In genomic region chr2:45577426-45577825, GRCh38 we compare ENCODE assay signal across 27 cellular contexts. TPM values are rescaled to one million over a fixed set of nuclear protein-coding genes. Genes with fewer than 3 reads are reported as not detected.
A peak's percentile ranks its signal among the peaks of the same experiment; 100 is the strongest.
DNase-seq lines count a peak whose midpoint lies in the region; ATAC-seq and TF ChIP-seq lines count a peak whose summit lies in the region.
"Had no signal": no experiment of that assay in that cellular context is flagged by ENCODE, and none has a peak within 500 bp of the region (broad histone marks: within the 10 kb centered on the region; RNA-seq: fewer than 3 reads in every experiment).

No MANE protein-coding gene starts in this region.

- H3K27ac ChIP-seq in SK-N-SH (ENCODE audit: low read depth in 2 of 2, low read length in 1 of 2), result peak overlapping the region in 1 of 2 experiments; percentile 4; a peak in 2 of 4 replicates
- peak overlapping the region; percentile 76 for H3K27ac ChIP-seq in brain microvascular endothelial cell
- H3K27ac ChIP-seq in mesenchymal stem cell (ENCODE audit: low read length, poor library complexity, severe bottlenecking), result no peak overlapping the region
- H3K27ac ChIP-seq: 22Rv1, foreskin keratinocyte, parathyroid adenoma, right atrium auricular region, tibial artery had no signal

- peaks cover 0 to 1% (median 0%) of the 10 kb centered on the region in 3 donors for H3K4me1 Mint-ChIP-seq in T-cell
- H3K4me1 Mint-ChIP-seq: stimulated activated naive CD8-positive, alpha-beta T cell treated with anti-CD3 and anti-CD28 coated beads, Interleukin-15, amount 100 ng/mL, for 72 hours had no signal

- no peak overlapping the region for H3K27ac Mint-ChIP-seq in T-cell
- H3K27ac Mint-ChIP-seq: activated CD4-positive, alpha-beta memory T cell treated with anti-CD3 and anti-CD28 coated beads, Interleukin-2, amount 10 ng/mL, durations not matched to agents 7 days and 5 days; activated naive CD8-positive, alpha-beta T cell; activated T-helper 2 cell treated with anti-CD3 and anti-CD28 coated beads, Interferon-gamma antibody, Interleukin-2, Interleukin-4, amounts not matched to agents 10 μg/mL and 5 μg/mL and 100 μg/mL, durations not matched to agents 14 hours and 24 hours and 36 hours; natural killer cell; stimulated activated naive CD8-positive, alpha-beta T cell treated with anti-CD3 and anti-CD28 coated beads, Interleukin-15, amount 100 ng/mL, for 72 hours had no signal

- H3K18ac ChIP-seq in mesenchymal stem cell (ENCODE audit: low read depth in 1 of 2, low read length in 2 of 2), result no peak overlapping the region

- in situ Hi-C loops in brain microvascular endothelial cell (cut with HindIII; ENCODE audit: low pct_ligation_motif_present, low sequenced_read_pairs), result no loop called here

- H3K36me3 ChIP-seq in SK-N-SH (replicated peaks in 1 of 2; ENCODE audit: control insufficient read depth in 1 of 2, insufficient read depth in 2 of 2, low read length in 1 of 2) (peaks cover 28 to 63% of the 10 kb centered on the region in 2 experiments), brain microvascular endothelial cell (replicated peaks) (no peaks in the 10 kb centered on the region), mesenchymal stem cell (ENCODE audit: control insufficient read depth in 1 of 2, insufficient read depth in 2 of 2, low read depth in 1 of 2, low read length in 2 of 2) (peaks cover 0 to 27% of the 10 kb centered on the region in 2 experiments)
- H3K36me3 ChIP-seq: right atrium auricular region had no signal

- no peak overlapping the region for H3K23ac ChIP-seq in mesenchymal stem cell (ENCODE audit: low read length in 2 of 2)

- no peak overlapping the region for H3K4ac ChIP-seq in mesenchymal stem cell (ENCODE audit: low read depth in 1 of 2, low read length in 2 of 2)

- no peaks in the 10 kb centered on the region for H4K20me1 ChIP-seq in SK-N-SH (ENCODE audit: insufficient read depth)

- no peak overlapping the region for H2AK5ac ChIP-seq in mesenchymal stem cell (ENCODE audit: low read length, severe bottlenecking)

- no peak overlapping the region for H2BK5ac ChIP-seq in mesenchymal stem cell (ENCODE audit: low read depth, low read length, poor library complexity, severe bottlenecking)

- no peak overlapping the region for H3K4me3 ChIP-seq in SK-N-SH (ENCODE audit: low read depth in 2 of 2, low read length in 1 of 2)
- no peak overlapping the region for H3K4me3 ChIP-seq in brain microvascular endothelial cell (ENCODE audit: low read depth, low read length)
- H3K4me3 ChIP-seq in mesenchymal stem cell (ENCODE audit: insufficient read depth in 1 of 2, low read depth in 1 of 2, low read length in 2 of 2), result no peak overlapping the region
- H3K4me3 ChIP-seq: MG63, right atrium auricular region, tibial artery had no signal

- no peak overlapping the region for H3K4me3 Mint-ChIP-seq in T-cell
- H3K4me3 Mint-ChIP-seq: activated CD4-positive, alpha-beta memory T cell treated with anti-CD3 and anti-CD28 coated beads, Interleukin-2, amount 10 ng/mL, durations not matched to agents 7 days and 5 days; activated naive CD8-positive, alpha-beta T cell; natural killer cell; stimulated activated naive CD8-positive, alpha-beta T cell treated with anti-CD3 and anti-CD28 coated beads, Interleukin-15, amount 100 ng/mL, for 72 hours had no signal

- peaks cover 39% of the 10 kb centered on the region for H3K36me3 Mint-ChIP-seq in T-cell

- DNase-seq in SK-N-SH (no peak), brain microvascular endothelial cell (peak; percentile 37), mesenchymal stem cell (no peak), NCI-H345 treated with DMSO at 0.1 percent for 48 hours (lab: John Stamatoyannopoulos, UW; ENCODE audit: unreplicated experiment) (no peak), T-cell (no peak), NCI-H2029 (lab: John Stamatoyannopoulos, UW) (no peak)
- DNase-seq: activated CD4-positive, alpha-beta memory T cell treated with anti-CD3 and anti-CD28 coated beads, Interleukin-2, amount 10 ng/mL, durations not matched to agents 7 days and 5 days; cerebellar nuclear complex; foreskin keratinocyte; MG63; natural killer cell; NCI-H1417 treated with DMSO at 0.1 percent for 48 hours; NCI-H446 treated with DMSO at 0.1 percent for 48 hours; PC-3; stimulated activated naive CD8-positive, alpha-beta T cell treated with anti-CD3 and anti-CD28 coated beads, Interleukin-15, amount 100 ng/mL, for 72 hours; tibial artery had no signal

- H3K79me2 ChIP-seq in SK-N-SH (ENCODE audit: insufficient read depth), result no peaks in the 10 kb centered on the region
- H3K79me2 ChIP-seq: parathyroid adenoma had no signal

- H3K9me3 ChIP-seq in SK-N-SH (no peaks in the 10 kb centered on the region), mesenchymal stem cell (ENCODE audit: control insufficient read depth, low read length) (no peaks in the 10 kb centered on the region)
- H3K9me3 ChIP-seq: right atrium auricular region, tibial artery had no signal

- H3K4me1 ChIP-seq in SK-N-SH (ENCODE audit: control insufficient read depth in 1 of 2, insufficient read depth in 2 of 2, low read depth in 1 of 2, low read length in 1 of 2), result peaks cover 0 to 13% of the 10 kb centered on the region in 2 experiments; a peak in 2 of 4 replicates
- no peaks in the 10 kb centered on the region for H3K4me1 ChIP-seq in mesenchymal stem cell (ENCODE audit: control insufficient read depth, insufficient read depth, low read depth, low read length)
- H3K4me1 ChIP-seq: foreskin keratinocyte, right atrium auricular region, tibial artery had no signal

- no peak overlapping the region for H2BK120ac ChIP-seq in mesenchymal stem cell (ENCODE audit: low read depth, low read length)

- no peaks in the 10 kb centered on the region for H3K27me3 Mint-ChIP-seq in T-cell
- H3K27me3 Mint-ChIP-seq: activated CD4-positive, alpha-beta memory T cell treated with anti-CD3 and anti-CD28 coated beads, Interleukin-2, amount 10 ng/mL, durations not matched to agents 7 days and 5 days; activated naive CD8-positive, alpha-beta T cell; stimulated activated naive CD8-positive, alpha-beta T cell treated with anti-CD3 and anti-CD28 coated beads, Interleukin-15, amount 100 ng/mL, for 72 hours had no signal

- CTCF ChIA-PET in SK-N-SH (lab: Yijun Ruan, JAX), result interaction anchor here (0.8 to 2.1 kb wide), 10 partner anchors 8 to 605 kb away, joined by 3 to 11 read pairs (median 4); no protein-coding TSS in a partner anchor
- CTCF ChIA-PET in T-cell (lab: Charles Lee), result interaction anchor here (0.6 to 3.6 kb wide), 10 partner anchors 8 to 596 kb away, joined by 3 to 18 read pairs (median 3); no protein-coding TSS in a partner anchor

- no peak for TF ChIP-seq RAD21 in SK-N-SH (IDR thresholded peaks at IDR 0.05; ENCODE audit: low read length)

- no peak overlapping the region for H3K14ac ChIP-seq in mesenchymal stem cell (ENCODE audit: low read length in 2 of 2)

- H4K8ac ChIP-seq in mesenchymal stem cell (ENCODE audit: low read length), result no peak overlapping the region

- H2AFZ ChIP-seq in SK-N-SH (ENCODE audit: low read depth) (no peak overlapping the region), mesenchymal stem cell (ENCODE audit: low read depth, low read length) (no peak overlapping the region)

- H3K27me3 ChIP-seq in SK-N-SH (ENCODE audit: insufficient read depth) (no peaks in the 10 kb centered on the region), brain microvascular endothelial cell (replicated peaks) (no peaks in the 10 kb centered on the region), mesenchymal stem cell (ENCODE audit: control insufficient read depth in 1 of 2, insufficient read depth in 1 of 2, low read length in 2 of 2) (no peaks in the 10 kb centered on the region)
- H3K27me3 ChIP-seq: foreskin keratinocyte, MG63, right atrium auricular region, tibial artery had no signal

- TF ChIP-seq CTCF in SK-N-SH (IDR thresholded peaks at IDR 0.05) (no peak), brain microvascular endothelial cell (IDR thresholded peaks at IDR 0.05; ENCODE audit: low read depth, low read length, missing control alignments) (no peak)

- H3F3A ChIP-seq in SK-N-SH (replicated peaks; ENCODE audit: insufficient read depth), result no peaks in the 10 kb centered on the region

- no peak overlapping the region for H4K91ac ChIP-seq in mesenchymal stem cell (ENCODE audit: low read length)

- H3K9ac ChIP-seq in SK-N-SH, result no peak overlapping the region
- peak overlapping the region; percentile 20 for H3K9ac ChIP-seq in mesenchymal stem cell (ENCODE audit: low read length)
- H3K9ac ChIP-seq: parathyroid adenoma had no signal

- POLR2A ChIA-PET in SK-N-SH (lab: Yijun Ruan, JAX), result no interaction called here
- POLR2A ChIA-PET in T-cell (lab: Charles Lee), result interaction anchor here in 1 of 2 donors (0.6 kb wide), 1 partner anchor 1331 kb away, joined by 3 read pairs; no protein-coding TSS in a partner anchor

- H3K79me1 ChIP-seq in mesenchymal stem cell (replicated peaks; ENCODE audit: low read length, poor library complexity, severe bottlenecking), result peaks cover 2% of the 10 kb centered on the region

- no peak overlapping the region for H2BK12ac ChIP-seq in mesenchymal stem cell (ENCODE audit: low read length in 2 of 2)

- ATAC-seq in SK-N-SH treated with all-trans-retinoic acid at 6 μM for 48 hours (peak; percentile 49), HG03095 (IDR thresholded peaks at IDR 0.05; ENCODE audit: unreplicated experiment) (no peak), T-cell (replicated peaks in 1 of 4) (no peak)
- ATAC-seq: activated CD4-positive, CD25-positive, alpha-beta regulatory T cell treated with anti-CD3 and anti-CD28 coated beads, Interleukin-2, amount 50 U/mL, for 24 hours; foreskin keratinocyte; HCT116; left lobe of liver; natural killer cell; PC-3; Right ventricle myocardium inferior; stimulated activated naive CD8-positive, alpha-beta T cell treated with anti-CD3 and anti-CD28 coated beads, Interleukin-15, amount 100 ng/mL, for 72 hours had no signal

- no peak overlapping the region for H2BK15ac ChIP-seq in mesenchymal stem cell (ENCODE audit: low read depth, poor library complexity, severe bottlenecking)

- H3K4me2 ChIP-seq in SK-N-SH (no peak overlapping the region; the same call in 1 of the 2 replicates), mesenchymal stem cell (ENCODE audit: low read length, poor library complexity, severe bottlenecking) (no peak overlapping the region)

- TF ChIP-seq EP300 in SK-N-SH (IDR thresholded peaks at IDR 0.05; ENCODE audit: borderline replicate concordance in 1 of 2, low read depth in 1 of 2, low read length in 1 of 2), result no peak

- WGBS in SK-N-SH (ENCODE audit: low lambda C conversion rate), result 85% methylated on average over 4 of the region's 4 CpGs
- WGBS in mesenchymal stem cell, result 83% methylated on average over 3 of the region's 4 CpGs

- no peaks in the 10 kb centered on the region for H3K9me2 ChIP-seq in SK-N-SH

- no peaks in the 10 kb centered on the region for H3K9me3 Mint-ChIP-seq in T-cell
- H3K9me3 Mint-ChIP-seq: activated CD4-positive, alpha-beta memory T cell treated with anti-CD3 and anti-CD28 coated beads, Interleukin-2, amount 10 ng/mL, durations not matched to agents 7 days and 5 days; activated T-helper 2 cell treated with anti-CD3 and anti-CD28 coated beads, Interferon-gamma antibody, Interleukin-2, Interleukin-4, amounts not matched to agents 10 μg/mL and 5 μg/mL and 100 μg/mL, durations not matched to agents 14 hours and 24 hours and 36 hours; natural killer cell; stimulated activated naive CD8-positive, alpha-beta T cell treated with anti-CD3 and anti-CD28 coated beads, Interleukin-15, amount 100 ng/mL, for 72 hours had no signal

RNA-seq across cellular contexts. Expression of gene SRBD1, which starts 33.6 kb away (rescaled TPM):
- 3.2 and 3.3 TPM in 2 replicates for polyA plus RNA-seq in SK-N-SH (2012; rRNA removed)
- polyA plus RNA-seq in SK-N-SH (2012; cell fraction: cytosol; rRNA removed), result 5.3 and 5.6 TPM in 2 replicates
- polyA plus RNA-seq in SK-N-SH (2012; cell fraction: nucleus; rRNA removed), result 1.4 and 3.9 TPM in 2 replicates
- polyA plus RNA-seq in mesenchymal stem cell (2013, experiment 1 of 2), result 7.5 TPM
- polyA plus RNA-seq in mesenchymal stem cell (2013, experiment 2 of 2), result 7.7 TPM
- total RNA-seq in T-cell, result 10 to 100 TPM; 16.1 to 22.8 (median 20.7) TPM
